ENCODE assay signal across 8 cellular contexts in the genomic region with DNA sequence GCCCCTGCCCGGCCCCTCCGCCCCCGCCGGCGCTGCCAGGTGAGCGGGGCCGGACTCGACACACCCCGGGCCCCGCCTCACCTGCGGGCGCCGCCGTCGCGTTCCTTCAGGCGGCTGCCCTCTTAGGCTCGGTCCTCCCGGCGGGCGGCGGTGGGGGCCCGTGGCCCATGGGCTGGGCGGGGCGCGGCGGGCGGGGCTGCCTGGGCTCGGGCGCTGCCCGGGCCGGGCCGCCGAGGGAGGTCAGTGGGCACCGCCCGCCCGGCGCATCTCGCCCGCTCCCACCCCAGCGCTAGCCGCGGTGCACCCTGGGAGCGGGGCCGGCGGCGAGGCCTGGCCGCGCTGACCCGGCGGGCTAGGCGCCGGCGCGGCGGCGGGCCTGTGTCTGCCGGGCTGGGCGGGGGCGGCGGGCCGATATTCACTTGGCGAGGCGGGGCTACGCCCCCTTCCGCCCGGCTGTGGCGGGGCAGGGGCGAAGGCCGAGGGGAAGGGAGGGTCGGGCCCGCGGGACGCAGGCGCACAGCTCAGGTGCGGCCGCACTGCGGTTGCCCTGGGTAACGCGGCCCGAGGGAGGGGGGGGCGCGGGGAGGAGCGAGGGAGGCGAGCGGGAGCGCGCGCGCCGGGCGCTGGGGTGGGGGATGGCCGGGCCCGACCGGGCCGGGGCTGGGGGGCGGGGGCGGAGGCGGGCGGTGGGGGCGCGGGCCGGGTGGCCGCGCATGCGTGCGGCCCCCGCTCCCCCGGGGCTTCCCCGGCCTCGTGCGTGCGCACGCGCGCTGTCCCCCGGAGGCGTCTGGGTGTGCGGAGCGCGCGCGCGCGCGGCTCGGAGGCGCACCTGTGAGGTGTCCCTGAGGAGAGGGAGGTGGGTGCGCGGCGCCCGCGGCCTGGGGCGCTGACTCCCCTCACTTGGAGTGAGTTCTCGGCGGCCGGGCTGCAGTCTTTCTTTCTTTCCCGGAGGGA. TPM values are rescaled to one million over a fixed set of nuclear protein-coding genes. Genes with fewer than 3 reads are reported as not detected.
DNase-seq lines count a peak whose midpoint lies in the region; ATAC-seq and TF ChIP-seq lines count a peak whose summit lies in the region.

A gene with protein sequence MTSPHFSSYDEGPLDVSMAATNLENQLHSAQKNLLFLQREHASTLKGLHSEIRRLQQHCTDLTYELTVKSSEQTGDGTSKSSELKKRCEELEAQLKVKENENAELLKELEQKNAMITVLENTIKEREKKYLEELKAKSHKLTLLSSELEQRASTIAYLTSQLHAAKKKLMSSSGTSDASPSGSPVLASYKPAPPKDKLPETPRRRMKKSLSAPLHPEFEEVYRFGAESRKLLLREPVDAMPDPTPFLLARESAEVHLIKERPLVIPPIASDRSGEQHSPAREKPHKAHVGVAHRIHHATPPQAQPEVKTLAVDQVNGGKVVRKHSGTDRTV (minus strand): TSS at position 384 of the 954 bp plus-strand sequence. CDS start 28,526 bp downstream, outside the sequence.
A gene (plus strand): TSS at position 768 of the 954 bp plus-strand sequence. CDS start 38,930 bp downstream, outside the sequence.

- H3K79me2 ChIP-seq in PC-3 (ENCODE audit: low read length), result peaks cover 69% of the 10 kb centered on the region

- H3K9ac ChIP-seq in PC-3 (ENCODE audit: low read length), result peak within 1 kb of the TSS; percentile 72

- H3K4me2 ChIP-seq in PC-3 (ENCODE audit: low read length), result peak within 1 kb of the TSS; percentile 90

- CTCF ChIA-PET in PC-3 (lab: Charles Lee), result interaction anchor here (0.6 kb wide), 1 partner anchor 67 kb away, joined by 7 read pairs; no protein-coding TSS in a partner anchor

- H4K20me1 ChIP-seq in PC-3 (ENCODE audit: low read length), result peaks cover 20% of the 10 kb centered on the region

- POLR2A ChIA-PET in PC-3 (lab: Charles Lee; ENCODE audit: unreplicated experiment), result interaction anchor here (0.6 kb wide), 2 partner anchors 27 to 546 kb away, joined by 3 read pairs; no protein-coding TSS in a partner anchor

- no TSS peak for BruUV-seq in PC-3 (replicated peaks; lab: Mats Ljungman, UMichigan)

- H3K36me3 Mint-ChIP-seq in activated T-cell treated with anti-CD3 and anti-CD28 coated beads, Interleukin-2, amount 50 U/mL, for 72 hours (ENCODE audit: insufficient read depth in 2 of 2), result peaks cover 5 to 9% of the 10 kb centered on the region in 2 donors
- H3K36me3 Mint-ChIP-seq in naive B cell, result peaks cover 0 to 10% of the 10 kb centered on the region in 2 donors
- peaks cover 19% of the 10 kb centered on the region for H3K36me3 Mint-ChIP-seq in stimulated activated memory B cell treated with anti-CD40 and anti-IgM and Interleukin-4, amounts not matched to agents 10 μg/mL and 1 μg/mL and 100 μg/mL, for 72 hours

- TF ChIP-seq POLR2A in esophagus squamous epithelium (IDR thresholded peaks at IDR 0.05), result peak in 1 of 4 donors; percentile 61

- intact Hi-C loops in PC-3 (cut with micrococcal nuclease) (loop anchor here (1.0 kb wide), 1 partner anchor 67 kb away; no protein-coding TSS in a partner anchor), esophagus squamous epithelium (cut with DNase I) (no loop called here)

- peak within 1 kb of the TSS; percentile 61 for H2AFZ ChIP-seq in PC-3 (ENCODE audit: low read length)

- TF ChIP-seq CTCF in PC-3 (conservative IDR thresholded peaks at IDR 0.05; ENCODE audit: low read depth, low read length) (no peak), esophagus squamous epithelium (IDR thresholded peaks at IDR 0.05) (peak in 3 of 6 experiments; percentile 4 to 37 (median 32))

- H3K27me3 ChIP-seq in PC-3 (ENCODE audit: low read length) (no peaks in the 10 kb centered on the region), esophagus squamous epithelium (no peaks in the 10 kb centered on the region)

- H3K4me1 Mint-ChIP-seq in activated T-cell treated with anti-CD3 and anti-CD28 coated beads, Interleukin-2, amount 50 U/mL, for 72 hours (ENCODE audit: low read depth), result peaks cover 51% of the 10 kb centered on the region
- peaks cover 12 to 20% (median 13%) of the 10 kb centered on the region in 3 donors for H3K4me1 Mint-ChIP-seq in naive B cell
- peaks cover 27% of the 10 kb centered on the region for H3K4me1 Mint-ChIP-seq in stimulated activated memory B cell treated with anti-CD40 and anti-IgM and Interleukin-4, amounts not matched to agents 10 μg/mL and 1 μg/mL and 100 μg/mL, for 72 hours

- H3K4me1 ChIP-seq in PC-3 (ENCODE audit: insufficient read depth, low read length) (peaks cover 44% of the 10 kb centered on the region), esophagus squamous epithelium (peaks cover 0 to 36% (median 0%) of the 10 kb centered on the region in 3 donors)

- ATAC-seq in GM21576 (IDR thresholded peaks at IDR 0.05; ENCODE audit: unreplicated experiment) (peak; percentile 74), PC-3 (peak; percentile 74), naive B cell (ENCODE audit: low read depth in 2 of 2) (peak; percentile 82 to 83)
- ATAC-seq in activated T-cell treated with anti-CD3 and anti-CD28 coated beads, Interleukin-2, amount 50 U/mL, for 72 hours (replicated peaks in 1 of 2), result peak; percentile 85 to 87
- peak; percentile 92 for ATAC-seq in stimulated activated memory B cell treated with anti-CD40 and anti-IgM and Interleukin-4, amounts not matched to agents 10 μg/mL and 1 μg/mL and 100 μg/mL, for 72 hours

- H3K4me3 ChIP-seq in Jurkat, Clone E6-1 (ENCODE audit: low read length), result peak within 1 kb of the TSS; percentile 72
- H3K4me3 ChIP-seq in PC-3 (ENCODE audit: low read length), result peak within 1 kb of the TSS; percentile 85
- H3K4me3 ChIP-seq in esophagus squamous epithelium, result peak within 1 kb of the TSS; percentile 94 to 98 (median 96)

- H3K4me3 Mint-ChIP-seq in activated T-cell treated with anti-CD3 and anti-CD28 coated beads, Interleukin-2, amount 50 U/mL, for 72 hours, result peak within 1 kb of the TSS; percentile 93 to 95
- H3K4me3 Mint-ChIP-seq in naive B cell, result peak within 1 kb of the TSS; percentile 87 to 96 (median 94)
- H3K4me3 Mint-ChIP-seq in stimulated activated memory B cell treated with anti-CD40 and anti-IgM and Interleukin-4, amounts not matched to agents 10 μg/mL and 1 μg/mL and 100 μg/mL, for 72 hours, result peak within 1 kb of the TSS; percentile 91

- no peaks in the 10 kb centered on the region for H3K9me2 ChIP-seq in PC-3 (replicated peaks; ENCODE audit: low read length)

- no CpG with 5 or more reads among the region's 138 CpGs for WGBS in esophagus squamous epithelium, 2 donors

- no peaks in the 10 kb centered on the region for H3K9me3 Mint-ChIP-seq in activated T-cell treated with anti-CD3 and anti-CD28 coated beads, Interleukin-2, amount 50 U/mL, for 72 hours
- H3K9me3 Mint-ChIP-seq in naive B cell, result no peaks in the 10 kb centered on the region
- no peaks in the 10 kb centered on the region for H3K9me3 Mint-ChIP-seq in stimulated activated memory B cell treated with anti-CD40 and anti-IgM and Interleukin-4, amounts not matched to agents 10 μg/mL and 1 μg/mL and 100 μg/mL, for 72 hours

- H3K27ac ChIP-seq in PC-3 (ENCODE audit: low read length), result peak within 1 kb of the TSS; percentile 4
- H3K27ac ChIP-seq in esophagus squamous epithelium, result peak within 1 kb of the TSS; percentile 85 to 95 (median 89)

- H3K9me3 ChIP-seq in PC-3 (ENCODE audit: low read length) (no peaks in the 10 kb centered on the region), esophagus squamous epithelium (no peaks in the 10 kb centered on the region)

- H3K36me3 ChIP-seq in PC-3 (ENCODE audit: low read depth, low read length) (peaks cover 15% of the 10 kb centered on the region; the same call in 1 of the 2 replicates), esophagus squamous epithelium (peaks cover 0 to 17% (median 0%) of the 10 kb centered on the region in 3 donors)

- H3F3A ChIP-seq in PC-3 (ENCODE audit: low read length, unreplicated experiment), result peaks cover 7% of the 10 kb centered on the region

- peak within 1 kb of the TSS; percentile 49 for H3K27ac Mint-ChIP-seq in activated T-cell treated with anti-CD3 and anti-CD28 coated beads, Interleukin-2, amount 50 U/mL, for 72 hours
- peak within 1 kb of the TSS; percentile 57 to 98 (median 96) for H3K27ac Mint-ChIP-seq in naive B cell
- H3K27ac Mint-ChIP-seq in stimulated activated memory B cell treated with anti-CD40 and anti-IgM and Interleukin-4, amounts not matched to agents 10 μg/mL and 1 μg/mL and 100 μg/mL, for 72 hours, result peak within 1 kb of the TSS; percentile 76

- DNase-seq in DMS53 treated with DMSO at 0.1 percent for 48 hours (lab: John Stamatoyannopoulos, UW; ENCODE audit: unreplicated experiment) (peak; percentile 81), PC-3 (peak; percentile 96), esophagus squamous epithelium (lab: John Stamatoyannopoulos, UW) (peak; percentile 61), naive B cell (peak; percentile 96)
- DNase-seq in Jurkat, Clone E6-1 (ENCODE audit: low read depth, low spot score), result peak; percentile 85
- DNase-seq in activated T-cell treated with anti-CD3 and anti-CD28 coated beads, Interleukin-2, amount 50 U/mL, for 72 hours, result peak; percentile 96 to 97

- no peaks in the 10 kb centered on the region for H3K27me3 Mint-ChIP-seq in activated T-cell treated with anti-CD3 and anti-CD28 coated beads, Interleukin-2, amount 50 U/mL, for 72 hours (ENCODE audit: low read depth)
- no peaks in the 10 kb centered on the region for H3K27me3 Mint-ChIP-seq in naive B cell
- H3K27me3 Mint-ChIP-seq in stimulated activated memory B cell treated with anti-CD40 and anti-IgM and Interleukin-4, amounts not matched to agents 10 μg/mL and 1 μg/mL and 100 μg/mL, for 72 hours, result no peaks in the 10 kb centered on the region

RNA-seq across cellular contexts. Expression of the first gene that starts in this region (rescaled TPM):
- 15.9 TPM for polyA plus RNA-seq in Jurkat, Clone E6-1 (2012; ENCODE audit: insufficient read depth, insufficient read length)
- total RNA-seq in PC-3 (2014; rRNA removed), result 9.6 and 9.7 TPM in 2 replicates
- total RNA-seq in activated T-cell treated with anti-CD3 and anti-CD28 coated beads, Interleukin-2, amount 50 U/mL, for 72 hours, result 10 to 100 TPM; 21.1 to 31.0 TPM
- 10 to 100 TPM in 3 of 4 donors, 1 to 10 TPM in 1; 7.2 to 16.2 (median 11.4) TPM for total RNA-seq in esophagus squamous epithelium
- 10 to 100 TPM; 18.7 to 31.5 (median 23.0) TPM for polyA plus RNA-seq in naive B cell (ENCODE audit: low read depth in 6 of 6)

RNA-seq across cellular contexts. Expression of the second gene that starts in this region (rescaled TPM):
- polyA plus RNA-seq in Jurkat, Clone E6-1 (2012; ENCODE audit: insufficient read depth, insufficient read length), result 66.9 TPM
- total RNA-seq in PC-3 (2014; rRNA removed) (80.8 and 86.9 TPM in 2 replicates), esophagus squamous epithelium (100 to 1,000 TPM in 1 of 4 donors, 10 to 100 TPM in 3; 25.0 to 100 (median 40.2) TPM)
- 10 to 100 TPM; 63.0 to 63.6 TPM for total RNA-seq in activated T-cell treated with anti-CD3 and anti-CD28 coated beads, Interleukin-2, amount 50 U/mL, for 72 hours
- 10 to 100 TPM in 4 of 6 donors, 1 to 10 TPM in 2; 7.7 to 19.0 (median 11.8) TPM for polyA plus RNA-seq in naive B cell (ENCODE audit: low read depth in 6 of 6)

Comparison
In these comparisons a context has a peak if more than half of its experiments do, and no peak if none do; other contexts are left out.
1. Peak in every context shown above with its lines: DNase-seq, ATAC-seq, H3K4me3 ChIP-seq and H3K27ac ChIP-seq.